1 cellular context compared by ENCODE assay signal in genomic region chr14:49692895-49693737, GRCh38.
TF ChIP-seq lines count a peak whose summit lies in the region.

KLHDC1 (plus strand) TSS chr14:49693120; CDS start chr14:49693195, 75 bp downstream.

TF ChIP-seq in HepG2, 621 proteins besides CTCF, POLR2A, EP300 and RAD21 (continued from another document and continues in another):
- TF ChIP-seq, protein P1, sequence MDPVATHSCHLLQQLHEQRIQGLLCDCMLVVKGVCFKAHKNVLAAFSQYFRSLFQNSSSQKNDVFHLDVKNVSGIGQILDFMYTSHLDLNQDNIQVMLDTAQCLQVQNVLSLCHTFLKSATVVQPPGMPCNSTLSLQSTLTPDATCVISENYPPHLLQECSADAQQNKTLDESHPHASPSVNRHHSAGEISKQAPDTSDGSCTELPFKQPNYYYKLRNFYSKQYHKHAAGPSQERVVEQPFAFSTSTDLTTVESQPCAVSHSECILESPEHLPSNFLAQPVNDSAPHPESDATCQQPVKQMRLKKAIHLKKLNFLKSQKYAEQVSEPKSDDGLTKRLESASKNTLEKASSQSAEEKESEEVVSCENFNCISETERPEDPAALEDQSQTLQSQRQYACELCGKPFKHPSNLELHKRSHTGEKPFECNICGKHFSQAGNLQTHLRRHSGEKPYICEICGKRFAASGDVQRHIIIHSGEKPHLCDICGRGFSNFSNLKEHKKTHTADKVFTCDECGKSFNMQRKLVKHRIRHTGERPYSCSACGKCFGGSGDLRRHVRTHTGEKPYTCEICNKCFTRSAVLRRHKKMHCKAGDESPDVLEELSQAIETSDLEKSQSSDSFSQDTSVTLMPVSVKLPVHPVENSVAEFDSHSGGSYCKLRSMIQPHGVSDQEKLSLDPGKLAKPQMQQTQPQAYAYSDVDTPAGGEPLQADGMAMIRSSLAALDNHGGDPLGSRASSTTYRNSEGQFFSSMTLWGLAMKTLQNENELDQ (CRISPR knock-in tag; IDR thresholded peaks at IDR 0.05; ENCODE audit: borderline replicate concordance) = no peak
- TF ChIP-seq ATF2 (CRISPR knock-in tag; IDR thresholded peaks at IDR 0.05) = no peak
- TF ChIP-seq HOXA7 (CRISPR knock-in tag; IDR thresholded peaks at IDR 0.05) = no peak
- no peak for TF ChIP-seq NFATC3 (CRISPR knock-in tag; IDR thresholded peaks at IDR 0.05)
- TF ChIP-seq SETDB1 (CRISPR knock-in tag; IDR thresholded peaks at IDR 0.05; ENCODE audit: borderline replicate concordance) = no peak
- no peak for TF ChIP-seq NCOA2 (CRISPR knock-in tag; IDR thresholded peaks at IDR 0.05)
- peak; percentile 70; the same call in 1 of the 2 replicates for TF ChIP-seq SNAI1 (CRISPR knock-in tag; IDR thresholded peaks at IDR 0.05; ENCODE audit: borderline replicate concordance)
- TF ChIP-seq SSRP1 (CRISPR knock-in tag; IDR thresholded peaks at IDR 0.05) = no peak
- peak; percentile 74 for TF ChIP-seq YY1 (IDR thresholded peaks at IDR 0.05; ENCODE audit: insufficient read depth, insufficient replicate concordance, low read depth, low read length)
- TF ChIP-seq, protein P2, sequence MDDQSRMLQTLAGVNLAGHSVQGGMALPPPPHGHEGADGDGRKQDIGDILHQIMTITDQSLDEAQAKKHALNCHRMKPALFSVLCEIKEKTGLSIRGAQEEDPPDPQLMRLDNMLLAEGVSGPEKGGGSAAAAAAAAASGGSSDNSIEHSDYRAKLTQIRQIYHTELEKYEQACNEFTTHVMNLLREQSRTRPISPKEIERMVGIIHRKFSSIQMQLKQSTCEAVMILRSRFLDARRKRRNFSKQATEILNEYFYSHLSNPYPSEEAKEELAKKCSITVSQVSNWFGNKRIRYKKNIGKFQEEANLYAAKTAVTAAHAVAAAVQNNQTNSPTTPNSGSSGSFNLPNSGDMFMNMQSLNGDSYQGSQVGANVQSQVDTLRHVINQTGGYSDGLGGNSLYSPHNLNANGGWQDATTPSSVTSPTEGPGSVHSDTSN (CRISPR knock-in tag; IDR thresholded peaks at IDR 0.05; ENCODE audit: borderline replicate concordance) = no peak
- TF ChIP-seq ZBTB37 (CRISPR knock-in tag; IDR thresholded peaks at IDR 0.05) = no peak
- no peak for TF ChIP-seq THYN1 (CRISPR knock-in tag; IDR thresholded peaks at IDR 0.05; ENCODE audit: borderline replicate concordance, low read depth)
- TF ChIP-seq ZNF747 (CRISPR knock-in tag; IDR thresholded peaks at IDR 0.05; ENCODE audit: borderline replicate concordance) = peak; percentile 92; the same call in 1 of the 2 replicates
- TF ChIP-seq RNF219 (CRISPR knock-in tag; IDR thresholded peaks at IDR 0.05) = no peak
- TF ChIP-seq HOXA5 (CRISPR knock-in tag; IDR thresholded peaks at IDR 0.05) = no peak
- no peak for TF ChIP-seq ZNF737 (CRISPR knock-in tag; IDR thresholded peaks at IDR 0.05; ENCODE audit: borderline replicate concordance)
- no peak; the same call in 1 of the 2 replicates for TF ChIP-seq MAZ (IDR thresholded peaks at IDR 0.05; ENCODE audit: borderline replicate concordance, low read depth, low read length)
- peak; percentile 88 for TF ChIP-seq MAZ (CRISPR knock-in tag; IDR thresholded peaks at IDR 0.05; ENCODE audit: low read depth)
- TF ChIP-seq ZSCAN25 (CRISPR knock-in tag; IDR thresholded peaks at IDR 0.05) = no peak; the same call in 1 of the 2 replicates
- no peak for TF ChIP-seq TCF7 (IDR thresholded peaks at IDR 0.05; ENCODE audit: low read depth)
- TF ChIP-seq ZNF569 (CRISPR knock-in tag; IDR thresholded peaks at IDR 0.05; ENCODE audit: borderline replicate concordance) = no peak
- no peak for TF ChIP-seq PREB (CRISPR knock-in tag; IDR thresholded peaks at IDR 0.05)
- no peak for TF ChIP-seq MLLT10 (CRISPR knock-in tag; IDR thresholded peaks at IDR 0.05)
- no peak for TF ChIP-seq ZBTB39 (CRISPR knock-in tag; IDR thresholded peaks at IDR 0.05)
- TF ChIP-seq, protein P3, sequence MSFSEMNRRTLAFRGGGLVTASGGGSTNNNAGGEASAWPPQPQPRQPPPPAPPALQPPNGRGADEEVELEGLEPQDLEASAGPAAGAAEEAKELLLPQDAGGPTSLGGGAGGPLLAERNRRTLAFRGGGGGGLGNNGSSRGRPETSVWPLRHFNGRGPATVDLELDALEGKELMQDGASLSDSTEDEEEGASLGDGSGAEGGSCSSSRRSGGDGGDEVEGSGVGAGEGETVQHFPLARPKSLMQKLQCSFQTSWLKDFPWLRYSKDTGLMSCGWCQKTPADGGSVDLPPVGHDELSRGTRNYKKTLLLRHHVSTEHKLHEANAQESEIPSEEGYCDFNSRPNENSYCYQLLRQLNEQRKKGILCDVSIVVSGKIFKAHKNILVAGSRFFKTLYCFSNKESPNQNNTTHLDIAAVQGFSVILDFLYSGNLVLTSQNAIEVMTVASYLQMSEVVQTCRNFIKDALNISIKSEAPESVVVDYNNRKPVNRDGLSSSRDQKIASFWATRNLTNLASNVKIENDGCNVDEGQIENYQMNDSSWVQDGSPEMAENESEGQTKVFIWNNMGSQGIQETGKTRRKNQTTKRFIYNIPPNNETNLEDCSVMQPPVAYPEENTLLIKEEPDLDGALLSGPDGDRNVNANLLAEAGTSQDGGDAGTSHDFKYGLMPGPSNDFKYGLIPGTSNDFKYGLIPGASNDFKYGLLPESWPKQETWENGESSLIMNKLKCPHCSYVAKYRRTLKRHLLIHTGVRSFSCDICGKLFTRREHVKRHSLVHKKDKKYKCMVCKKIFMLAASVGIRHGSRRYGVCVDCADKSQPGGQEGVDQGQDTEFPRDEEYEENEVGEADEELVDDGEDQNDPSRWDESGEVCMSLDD (CRISPR knock-in tag; IDR thresholded peaks at IDR 0.05; ENCODE audit: borderline replicate concordance) = no peak
- TF ChIP-seq SATB2 (CRISPR knock-in tag; IDR thresholded peaks at IDR 0.05) = no peak
- TF ChIP-seq, protein P4, sequence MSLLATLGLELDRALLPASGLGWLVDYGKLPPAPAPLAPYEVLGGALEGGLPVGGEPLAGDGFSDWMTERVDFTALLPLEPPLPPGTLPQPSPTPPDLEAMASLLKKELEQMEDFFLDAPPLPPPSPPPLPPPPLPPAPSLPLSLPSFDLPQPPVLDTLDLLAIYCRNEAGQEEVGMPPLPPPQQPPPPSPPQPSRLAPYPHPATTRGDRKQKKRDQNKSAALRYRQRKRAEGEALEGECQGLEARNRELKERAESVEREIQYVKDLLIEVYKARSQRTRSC (CRISPR knock-in tag; IDR thresholded peaks at IDR 0.05; ENCODE audit: low read depth) = no peak
- TF ChIP-seq ZNF589 (CRISPR knock-in tag; conservative IDR thresholded peaks at IDR 0.05) = peak; percentile 85
- TF ChIP-seq CBX1 (IDR thresholded peaks at IDR 0.05; ENCODE audit: low read depth) = no peak
- peak; percentile 63 for TF ChIP-seq ZNF18 (CRISPR knock-in tag; IDR thresholded peaks at IDR 0.05; ENCODE audit: insufficient replicate concordance)
- no peak for TF ChIP-seq MED13 (CRISPR knock-in tag; IDR thresholded peaks at IDR 0.05)
- no peak for TF ChIP-seq KDM5A (IDR thresholded peaks at IDR 0.05; ENCODE audit: borderline replicate concordance, low read length)
- TF ChIP-seq ZSCAN22 (CRISPR knock-in tag; IDR thresholded peaks at IDR 0.05) = peak; percentile 66; the same call in 1 of the 2 replicates
- TF ChIP-seq BCLAF1 (IDR thresholded peaks at IDR 0.05) = no peak
